1 cellular context compared by ENCODE assay signal in genomic region chr6:13872681-13873080, GRCh38.
TF ChIP-seq lines count a peak whose summit lies in the region.

No MANE protein-coding gene starts in this region.

TF ChIP-seq in H1, 55 proteins besides CTCF, POLR2A, EP300 and RAD21:
- TF ChIP-seq JUN (IDR thresholded peaks at IDR 0.05; ENCODE audit: low read depth, low read length) (no peak), NRF1 (IDR thresholded peaks at IDR 0.05; ENCODE audit: low read depth, low read length) (no peak), GTF2F1 (IDR thresholded peaks at IDR 0.05; ENCODE audit: borderline replicate concordance, low read depth, low read length) (no peak), POLR2AphosphoS5 (IDR thresholded peaks at IDR 0.05; ENCODE audit: low read depth, low read length) (no peak), KDM4A (IDR thresholded peaks at IDR 0.05; ENCODE audit: low read depth, low read length, severe bottlenecking) (no peak), SP2 (IDR thresholded peaks at IDR 0.05; ENCODE audit: low read length) (no peak), CBX5 (IDR thresholded peaks at IDR 0.05; ENCODE audit: low read depth, low read length) (no peak), MAX (IDR thresholded peaks at IDR 0.05) (no peak), USF2 (IDR thresholded peaks at IDR 0.05; ENCODE audit: low read length) (no peak), JUND (IDR thresholded peaks at IDR 0.05; ENCODE audit: low read length) (no peak), KDM1A (IDR thresholded peaks at IDR 0.05; ENCODE audit: borderline replicate concordance, low read length) (no peak), ATF3 (IDR thresholded peaks at IDR 0.05; ENCODE audit: insufficient read depth, low read depth, low read length) (no peak)
